ENCODE assay signal across 8 cellular contexts in genomic region chr16:47037396-47037745, GRCh38.
A peak's percentile ranks its signal among the peaks of the same experiment; 100 is the strongest.
DNase-seq lines count a peak whose midpoint lies in the region; TF ChIP-seq lines count a peak whose summit lies in the region.

No MANE protein-coding gene starts in this region.

- peak overlapping the region; percentile 78 for H3K4me3 Mint-ChIP-seq in HFFc6

- no peaks in the 10 kb centered on the region for H3K4me1 ChIP-seq in NT2/D1 (ENCODE audit: insufficient read depth, insufficient read length)
- H3K4me1 ChIP-seq in ascending aorta: no peaks in the 10 kb centered on the region

- H3K27ac ChIP-seq in ascending aorta: peak overlapping the region in 1 of 2 donors; percentile 19

- intact Hi-C loops in ascending aorta (cut with DNase I): loop anchor here (2.0 to 10.0 kb wide), 4 partner anchors 105 to 1350 kb away; partner anchors contain the start of genes NETO2 and SIAH1

- TF ChIP-seq CTCF in GM13977 (IDR thresholded peaks at IDR 0.05; ENCODE audit: extremely low read depth, insufficient read depth, missing control alignments) (no peak), HFFc6 (IDR thresholded peaks at IDR 0.05) (no peak), ascending aorta (IDR thresholded peaks at IDR 0.05) (no peak)

- H3K4me3 ChIP-seq in NT2/D1 (ENCODE audit: insufficient read length, low read depth): peak overlapping the region; percentile 69
- H3K4me3 ChIP-seq in ascending aorta: peak overlapping the region; percentile 61 to 74

- H3K36me3 ChIP-seq in NT2/D1 (ENCODE audit: insufficient read depth, insufficient read length, low read length): no peaks in the 10 kb centered on the region
- no peaks in the 10 kb centered on the region for H3K36me3 ChIP-seq in ascending aorta

- peak; percentile 57 for DNase-seq in GM13977 (ENCODE audit: low spot score)
- no peak for DNase-seq in HFFc6
- DNase-seq in NT2/D1 (ENCODE audit: low read depth, low spot score): no peak
- DNase-seq in ascending aorta (ENCODE audit: low spot score in 2 of 2): no peak
- DNase-seq in iPS-NIHi7 (ENCODE audit: extremely low spot score): peak; percentile 49
- peak; percentile 15 to 27 for DNase-seq in stimulated activated CD4-positive, alpha-beta T cell treated with anti-CD3 and anti-CD28 coated beads, Interleukin-1b, Interleukin-23, amount 100 ng/mL, for 4 hours (ENCODE audit: low read depth in 2 of 2)
- DNase-seq in mesenteric fat pad (ENCODE audit: low spot score): no peak
- no peak for DNase-seq in middle frontal gyrus (ENCODE audit: extremely low spot score, low spot score)

- H3K36me3 Mint-ChIP-seq in HFFc6 (ENCODE audit: low read depth): no peaks in the 10 kb centered on the region

- in situ Hi-C loops in GM13977 (cut with MboI; ENCODE audit: low pct_unique_long_range_greater_than_20kb, low sequenced_read_pairs, unreplicated experiment): loop anchor here (10.0 kb wide), 1 partner anchor 97 kb away; no protein-coding TSS in a partner anchor

- H3K9me3 Mint-ChIP-seq in HFFc6: no peaks in the 10 kb centered on the region

- H3K9me3 ChIP-seq in NT2/D1 (ENCODE audit: insufficient read depth, low read length): no peaks in the 10 kb centered on the region
- H3K9me3 ChIP-seq in ascending aorta: no peaks in the 10 kb centered on the region

- peaks cover 15% of the 10 kb centered on the region for H3K27me3 Mint-ChIP-seq in HFFc6 (ENCODE audit: insufficient read depth)

- peak overlapping the region; percentile 63 for H3K9ac ChIP-seq in NT2/D1 (ENCODE audit: insufficient read length, low read depth)

- 0 out of 2 replicates have a peak, but pooled peaks cover 4% of the 10 kb centered on the region for H3K4me1 Mint-ChIP-seq in HFFc6 (ENCODE audit: low read depth)

- peaks cover 18% of the 10 kb centered on the region for H3K27me3 ChIP-seq in NT2/D1 (ENCODE audit: insufficient read depth, insufficient read length)
- H3K27me3 ChIP-seq in ascending aorta: no peaks in the 10 kb centered on the region

- H3K27ac Mint-ChIP-seq in HFFc6: no peak overlapping the region

Comparison
In these comparisons a context has a peak if more than half of its experiments do, and no peak if none do; other contexts are left out.
1. DNase-seq: peak in GM13977 (single experiment), iPS-NIHi7 (single experiment) and stimulated activated CD4-positive, alpha-beta T cell treated with anti-CD3 and anti-CD28 coated beads, Interleukin-1b, Interleukin-23, amount 100 ng/mL, for 4 hours (2 of 2); none in HFFc6 (single experiment), NT2/D1 (single experiment), ascending aorta (0 of 2), mesenteric fat pad (single experiment) and middle frontal gyrus (single experiment).